Comparison of ENCODE assay signal across 1 cellular context in genomic region chr1:61079898-61080336, GRCh38.
A peak's percentile ranks its signal among the peaks of the same experiment; 100 is the strongest.
TF ChIP-seq lines count a peak whose summit lies in the region.

No MANE protein-coding gene starts in this region.

TF ChIP-seq in HepG2, 621 proteins besides CTCF, POLR2A, EP300 and RAD21 (continued from another document and continues in another):
- TF ChIP-seq AHDC1 (CRISPR knock-in tag; IDR thresholded peaks at IDR 0.05; ENCODE audit: borderline replicate concordance) (peak; percentile 51; the same call in 1 of the 2 replicates), ZSCAN20 (CRISPR knock-in tag; IDR thresholded peaks at IDR 0.05; ENCODE audit: borderline replicate concordance) (no peak), ZNF879 (CRISPR knock-in tag; IDR thresholded peaks at IDR 0.05) (no peak), ZNF644 (CRISPR knock-in tag; IDR thresholded peaks at IDR 0.05; ENCODE audit: low read depth) (0 out of 2 replicates have a peak, but pooled peaks have one; percentile 28), MTA3 (CRISPR knock-in tag; IDR thresholded peaks at IDR 0.05) (no peak), HDAC6 (IDR thresholded peaks at IDR 0.05; ENCODE audit: low read depth, low read length) (no peak), LCORL (IDR thresholded peaks at IDR 0.05) (no peak), LCORL (CRISPR knock-in tag; IDR thresholded peaks at IDR 0.05) (peak; percentile 58; the same call in 1 of the 2 replicates), ZBTB21 (CRISPR knock-in tag; IDR thresholded peaks at IDR 0.05) (no peak), XRCC5 (optimal IDR thresholded peaks at IDR 0.05; ENCODE audit: low read length) (peak; percentile 74), ZNF3 (CRISPR knock-in tag; IDR thresholded peaks at IDR 0.05) (no peak), REXO4 (CRISPR knock-in tag; IDR thresholded peaks at IDR 0.05; ENCODE audit: borderline replicate concordance) (no peak), GATAD2A (CRISPR knock-in tag; IDR thresholded peaks at IDR 0.05) (peak; percentile 81), GFI1 (CRISPR knock-in tag; IDR thresholded peaks at IDR 0.05; ENCODE audit: borderline replicate concordance) (no peak), ZNF878 (CRISPR knock-in tag; IDR thresholded peaks at IDR 0.05) (no peak), ZBTB14 (CRISPR knock-in tag; IDR thresholded peaks at IDR 0.05) (no peak), CEBPG (CRISPR knock-in tag; IDR thresholded peaks at IDR 0.05) (no peak), AGO2 (optimal IDR thresholded peaks at IDR 0.05; ENCODE audit: low read depth, low read length) (no peak), ZNF12 (CRISPR knock-in tag; IDR thresholded peaks at IDR 0.05) (no peak), FOXO1 (CRISPR knock-in tag; IDR thresholded peaks at IDR 0.05) (peak; percentile 42; the same call in 1 of the 2 replicates), ZNF484 (CRISPR knock-in tag; IDR thresholded peaks at IDR 0.05; ENCODE audit: borderline replicate concordance, low read depth) (no peak), ZNF431 (CRISPR knock-in tag; IDR thresholded peaks at IDR 0.05; ENCODE audit: borderline replicate concordance, low read depth) (no peak), TBP (CRISPR knock-in tag; IDR thresholded peaks at IDR 0.05) (no peak), MTF1 (CRISPR knock-in tag; IDR thresholded peaks at IDR 0.05) (no peak), MEF2D (CRISPR knock-in tag; IDR thresholded peaks at IDR 0.05) (no peak), TAF1 (CRISPR knock-in tag; IDR thresholded peaks at IDR 0.05) (no peak), RBAK (CRISPR knock-in tag; IDR thresholded peaks at IDR 0.05) (no peak), ZBTB20 (CRISPR knock-in tag; IDR thresholded peaks at IDR 0.05; ENCODE audit: borderline replicate concordance, low read depth) (no peak), NFKBIZ (CRISPR knock-in tag; IDR thresholded peaks at IDR 0.05) (no peak), ZNF746 (CRISPR knock-in tag; IDR thresholded peaks at IDR 0.05) (0 out of 2 replicates have a peak, but pooled peaks have one; percentile 58), EEA1 (CRISPR knock-in tag; IDR thresholded peaks at IDR 0.05; ENCODE audit: borderline replicate concordance) (no peak), POGZ (CRISPR knock-in tag; IDR thresholded peaks at IDR 0.05) (0 out of 2 replicates have a peak, but pooled peaks have one; percentile 46), U2AF1 (optimal IDR thresholded peaks at IDR 0.05; ENCODE audit: low read depth, low read length) (no peak), SUZ12 (IDR thresholded peaks at IDR 0.05; ENCODE audit: low read depth, low read length) (no peak), ZNF230 (CRISPR knock-in tag; IDR thresholded peaks at IDR 0.05) (no peak), ZNF800 (CRISPR knock-in tag; IDR thresholded peaks at IDR 0.05) (no peak), ZNF597 (CRISPR knock-in tag; IDR thresholded peaks at IDR 0.05) (no peak), NRL (CRISPR knock-in tag; IDR thresholded peaks at IDR 0.05; ENCODE audit: borderline replicate concordance) (no peak), ZFX (CRISPR knock-in tag; IDR thresholded peaks at IDR 0.05; ENCODE audit: low read depth) (no peak), ZNF180 (CRISPR knock-in tag; IDR thresholded peaks at IDR 0.05; ENCODE audit: borderline replicate concordance, low read depth) (no peak), ZKSCAN8 (CRISPR knock-in tag; IDR thresholded peaks at IDR 0.05; ENCODE audit: borderline replicate concordance) (peak; percentile 56; the same call in 1 of the 2 replicates), PHF5A (CRISPR knock-in tag; IDR thresholded peaks at IDR 0.05; ENCODE audit: low read depth, unreplicated experiment) (no peak), HNF4A (CRISPR knock-in tag; IDR thresholded peaks at IDR 0.05) (peak; percentile 42; the same call in 1 of the 2 replicates)
- TF ChIP-seq, protein P1, sequence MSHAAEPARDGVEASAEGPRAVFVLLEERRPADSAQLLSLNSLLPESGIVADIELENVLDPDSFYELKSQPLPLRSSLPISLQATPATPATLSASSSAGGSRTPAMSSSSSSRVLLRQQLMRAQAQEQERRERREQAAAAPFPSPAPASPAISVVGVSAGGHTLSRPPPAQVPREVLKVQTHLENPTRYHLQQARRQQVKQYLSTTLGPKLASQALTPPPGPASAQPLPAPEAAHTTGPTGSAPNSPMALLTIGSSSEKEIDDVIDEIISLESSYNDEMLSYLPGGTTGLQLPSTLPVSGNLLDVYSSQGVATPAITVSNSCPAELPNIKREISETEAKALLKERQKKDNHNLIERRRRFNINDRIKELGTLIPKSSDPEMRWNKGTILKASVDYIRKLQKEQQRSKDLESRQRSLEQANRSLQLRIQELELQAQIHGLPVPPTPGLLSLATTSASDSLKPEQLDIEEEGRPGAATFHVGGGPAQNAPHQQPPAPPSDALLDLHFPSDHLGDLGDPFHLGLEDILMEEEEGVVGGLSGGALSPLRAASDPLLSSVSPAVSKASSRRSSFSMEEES (CRISPR knock-in tag; IDR thresholded peaks at IDR 0.05): no peak; the same call in 1 of the 2 replicates
- TF ChIP-seq, protein P2, sequence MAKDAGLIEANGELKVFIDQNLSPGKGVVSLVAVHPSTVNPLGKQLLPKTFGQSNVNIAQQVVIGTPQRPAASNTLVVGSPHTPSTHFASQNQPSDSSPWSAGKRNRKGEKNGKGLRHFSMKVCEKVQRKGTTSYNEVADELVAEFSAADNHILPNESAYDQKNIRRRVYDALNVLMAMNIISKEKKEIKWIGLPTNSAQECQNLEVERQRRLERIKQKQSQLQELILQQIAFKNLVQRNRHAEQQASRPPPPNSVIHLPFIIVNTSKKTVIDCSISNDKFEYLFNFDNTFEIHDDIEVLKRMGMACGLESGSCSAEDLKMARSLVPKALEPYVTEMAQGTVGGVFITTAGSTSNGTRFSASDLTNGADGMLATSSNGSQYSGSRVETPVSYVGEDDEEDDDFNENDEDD (CRISPR knock-in tag; IDR thresholded peaks at IDR 0.05; ENCODE audit: borderline replicate concordance): peak; percentile 34; the same call in 1 of the 2 replicates
- TF ChIP-seq, protein P3, sequence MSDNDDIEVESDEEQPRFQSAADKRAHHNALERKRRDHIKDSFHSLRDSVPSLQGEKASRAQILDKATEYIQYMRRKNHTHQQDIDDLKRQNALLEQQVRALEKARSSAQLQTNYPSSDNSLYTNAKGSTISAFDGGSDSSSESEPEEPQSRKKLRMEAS (IDR thresholded peaks at IDR 0.05): 0 out of 2 replicates have a peak, but pooled peaks have one; percentile 29
- TF ChIP-seq, protein P4, sequence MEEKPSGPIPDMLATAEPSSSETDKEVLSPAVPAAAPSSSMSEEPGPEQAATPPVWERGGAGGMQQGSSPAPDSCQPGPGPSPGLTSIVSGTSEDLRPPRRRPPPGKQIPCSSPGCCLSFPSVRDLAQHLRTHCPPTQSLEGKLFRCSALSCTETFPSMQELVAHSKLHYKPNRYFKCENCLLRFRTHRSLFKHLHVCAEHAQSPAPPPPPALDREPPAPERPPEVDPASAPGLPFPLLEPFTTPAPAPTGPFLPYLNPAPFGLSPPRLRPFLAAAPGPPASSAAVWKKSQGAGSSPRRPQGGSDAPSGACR (CRISPR knock-in tag; IDR thresholded peaks at IDR 0.05): 0 out of 2 replicates have a peak, but pooled peaks have one; percentile 33
- TF ChIP-seq, protein P5, sequence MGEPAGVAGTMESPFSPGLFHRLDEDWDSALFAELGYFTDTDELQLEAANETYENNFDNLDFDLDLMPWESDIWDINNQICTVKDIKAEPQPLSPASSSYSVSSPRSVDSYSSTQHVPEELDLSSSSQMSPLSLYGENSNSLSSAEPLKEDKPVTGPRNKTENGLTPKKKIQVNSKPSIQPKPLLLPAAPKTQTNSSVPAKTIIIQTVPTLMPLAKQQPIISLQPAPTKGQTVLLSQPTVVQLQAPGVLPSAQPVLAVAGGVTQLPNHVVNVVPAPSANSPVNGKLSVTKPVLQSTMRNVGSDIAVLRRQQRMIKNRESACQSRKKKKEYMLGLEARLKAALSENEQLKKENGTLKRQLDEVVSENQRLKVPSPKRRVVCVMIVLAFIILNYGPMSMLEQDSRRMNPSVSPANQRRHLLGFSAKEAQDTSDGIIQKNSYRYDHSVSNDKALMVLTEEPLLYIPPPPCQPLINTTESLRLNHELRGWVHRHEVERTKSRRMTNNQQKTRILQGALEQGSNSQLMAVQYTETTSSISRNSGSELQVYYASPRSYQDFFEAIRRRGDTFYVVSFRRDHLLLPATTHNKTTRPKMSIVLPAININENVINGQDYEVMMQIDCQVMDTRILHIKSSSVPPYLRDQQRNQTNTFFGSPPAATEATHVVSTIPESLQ (CRISPR knock-in tag; conservative IDR thresholded peaks at IDR 0.05): no peak
- TF ChIP-seq, protein P6, sequence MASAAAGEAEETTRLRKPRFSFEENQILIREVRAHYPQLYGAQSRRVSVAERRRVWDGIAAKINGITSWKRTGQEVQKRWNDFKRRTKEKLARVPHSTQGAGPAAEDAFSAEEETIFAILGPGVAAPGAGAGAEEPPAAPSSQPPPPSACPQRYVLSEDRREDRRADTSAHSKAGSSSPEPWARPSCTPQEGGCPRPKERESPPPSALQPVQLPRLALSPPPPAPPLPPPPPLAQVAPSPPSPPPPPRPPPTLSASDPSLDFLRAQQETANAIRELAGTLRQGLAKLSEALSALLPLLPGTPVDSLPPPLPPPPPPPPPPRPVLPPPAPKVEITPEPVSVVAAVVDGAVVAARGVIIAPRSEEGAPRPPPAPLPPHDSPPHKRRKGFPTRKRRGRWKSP (CRISPR knock-in tag; IDR thresholded peaks at IDR 0.05): no peak
